13 cellular contexts compared by ENCODE assay signal in the genomic region with DNA sequence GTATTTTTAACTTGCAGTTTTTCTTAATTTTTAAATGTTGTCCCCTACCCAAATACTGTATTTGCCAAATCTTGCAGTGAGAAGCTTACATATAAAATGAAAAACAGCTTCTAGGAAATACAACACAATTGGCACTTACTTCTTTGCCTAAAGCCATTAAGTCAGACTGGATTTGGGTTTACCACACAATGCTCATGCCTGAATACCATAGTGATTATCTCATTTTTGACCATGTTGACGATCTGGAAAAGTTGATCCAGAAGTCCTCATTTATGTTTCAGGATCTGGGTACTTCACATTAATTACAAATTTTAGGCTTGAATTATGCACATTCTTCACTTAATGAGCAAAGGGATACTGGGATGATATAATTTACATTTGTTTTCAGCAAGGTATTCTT. TPM values are rescaled to one million over a fixed set of nuclear protein-coding genes. Genes with fewer than 3 reads are reported as not detected.
DNase-seq lines count a peak whose midpoint lies in the region; FAIRE-seq and TF ChIP-seq lines count a peak whose summit lies in the region.
"Had no signal": no experiment of that assay in that cellular context is flagged by ENCODE, and none has a peak within 500 bp of the region (broad histone marks: within the 10 kb centered on the region; RNA-seq: fewer than 3 reads in every experiment).

No MANE protein-coding gene starts in this region.

- H3K4me1 ChIP-seq in adipocyte (ENCODE audit: control insufficient read depth, insufficient read depth, low read length) (peaks cover 33% of the 10 kb centered on the region), keratinocyte (ENCODE audit: control insufficient read depth, extremely low read depth, insufficient read depth, low read length) (peaks cover 22% of the 10 kb centered on the region), esophagus squamous epithelium (peaks cover 9 to 30% (median 13%) of the 10 kb centered on the region in 3 donors)

- peak overlapping the region; percentile 86 for H3K4me2 ChIP-seq in keratinocyte (ENCODE audit: control insufficient read depth, extremely low read depth, insufficient read depth, low read depth, low read length)

- H3K36me3 ChIP-seq in adipocyte (ENCODE audit: control insufficient read depth, insufficient read depth, low read length, severe bottlenecking) (peaks cover 55% of the 10 kb centered on the region), keratinocyte (ENCODE audit: control insufficient read depth in 2 of 2, extremely low read depth in 1 of 2, insufficient read depth in 2 of 2, low read length in 2 of 2) (peaks cover 14 to 20% of the 10 kb centered on the region in 2 experiments), esophagus squamous epithelium (peaks cover 7 to 55% (median 18%) of the 10 kb centered on the region in 3 donors)

- H3K27ac ChIP-seq in keratinocyte (ENCODE audit: control insufficient read depth, insufficient read depth, low read length) (peak overlapping the region; percentile 96), esophagus squamous epithelium (no peak overlapping the region)
- H3K27ac ChIP-seq: dorsolateral prefrontal cortex had no signal

- WGBS in esophagus squamous epithelium, 2 donors, result 38 to 44% methylated on average over 1 of the region's 1 CpG

- H2AFZ ChIP-seq in keratinocyte (ENCODE audit: control insufficient read depth, low read length), result no peak overlapping the region

- intact Hi-C loops in esophagus squamous epithelium (cut with DNase I), result no loop called here

- TF ChIP-seq CTCF in AG09309 (IDR thresholded peaks at IDR 0.05; ENCODE audit: control insufficient read depth, insufficient read depth, low read depth, low read length, missing control alignments) (no peak), keratinocyte (optimal IDR thresholded peaks at IDR 0.05 in 1 of 3, IDR thresholded peaks at IDR 0.05 in 1 of 3, conservative IDR thresholded peaks at IDR 0.05 in 1 of 3; ENCODE audit: extremely low read depth in 1 of 3, insufficient read depth in 2 of 3, low read length in 3 of 3) (no peak), esophagus squamous epithelium (IDR thresholded peaks at IDR 0.05) (no peak)

- H3K27me3 ChIP-seq in adipocyte (replicated peaks; ENCODE audit: control insufficient read depth, insufficient read depth, low read length) (no peaks in the 10 kb centered on the region), keratinocyte (ENCODE audit: control insufficient read depth, extremely low read depth, insufficient read depth, low read length) (no peaks in the 10 kb centered on the region), esophagus squamous epithelium (no peaks in the 10 kb centered on the region)
- H3K27me3 ChIP-seq: dorsolateral prefrontal cortex had no signal

- H3K79me2 ChIP-seq in keratinocyte (ENCODE audit: control insufficient read depth, insufficient read depth, low read length), result peaks cover 9% of the 10 kb centered on the region

- dilution Hi-C loops in keratinocyte (cut with MboI; ENCODE audit: extremely low pct_ligation_motif_present, low sequenced_read_pairs), result no loop called here

- DNase-seq in AG09309 (ENCODE audit: low read depth), result peak; percentile 25
- DNase-seq in GM04503 (ENCODE audit: low read depth), result peak; percentile 18
- DNase-seq in adipocyte (ENCODE audit: low read depth), result peak; percentile 43
- no peak for DNase-seq in keratinocyte (ENCODE audit: low read depth, low spot score)
- no peak for DNase-seq in esophagus squamous epithelium (lab: John Stamatoyannopoulos, UW)
- DNase-seq in NCI-H526 (lab: John Stamatoyannopoulos, UW), result no peak
- no peak for DNase-seq in foreskin melanocyte
- no peak for DNase-seq in NK-92 (lab: John Stamatoyannopoulos, UW; ENCODE audit: unreplicated experiment)
- DNase-seq: activated naive CD4-positive, alpha-beta T cell treated with anti-CD3 and anti-CD28 coated beads, Interleukin-2, amount 50 U/mL, for 16 hours; Caco-2; dorsolateral prefrontal cortex; KBM-7 had no signal

- H3K9ac ChIP-seq in adipocyte (ENCODE audit: low read length) (no peak overlapping the region), keratinocyte (ENCODE audit: control insufficient read depth, extremely low read depth, insufficient read depth, low read length) (no peak overlapping the region)

- H3K4me3 ChIP-seq in AG09309 (ENCODE audit: control insufficient read depth, low read depth, low read length) (no peak overlapping the region), adipocyte (ENCODE audit: low read length) (peak overlapping the region; percentile 97), keratinocyte (ENCODE audit: control insufficient read depth in 2 of 3, extremely low read depth in 1 of 3, insufficient read depth in 2 of 3, low read depth in 1 of 3, low read length in 3 of 3) (no peak overlapping the region), esophagus squamous epithelium (no peak overlapping the region)

- FAIRE-seq in keratinocyte (lab: Jason Lieb, UNC), result no peak
- FAIRE-seq: RCC 7860 had no signal

- H3K9me3 ChIP-seq in adipocyte (ENCODE audit: control insufficient read depth, low read length) (no peaks in the 10 kb centered on the region), keratinocyte (ENCODE audit: control insufficient read depth, low read depth, low read length) (no peaks in the 10 kb centered on the region), esophagus squamous epithelium (no peaks in the 10 kb centered on the region)
- H3K9me3 ChIP-seq: Caco-2 had no signal

- H3K9me1 ChIP-seq in keratinocyte (ENCODE audit: control insufficient read depth, extremely low read depth, insufficient read depth, low read length), result no peaks in the 10 kb centered on the region

- H4K20me1 ChIP-seq in keratinocyte (ENCODE audit: control insufficient read depth, extremely low read depth, insufficient read depth, low read length), result no peaks in the 10 kb centered on the region

- TF ChIP-seq POLR2A in esophagus squamous epithelium (IDR thresholded peaks at IDR 0.05), result no peak

RNA-seq across cellular contexts. Expression of gene RNF6, which starts 2.4 kb away (rescaled TPM):
- polyA plus RNA-seq in keratinocyte, result 39.9 to 48.7 TPM (median 42.4 TPM) in 3 replicates
- polyA plus RNA-seq in keratinocyte (2011; ENCODE audit: low read depth), result 99.0 TPM
- polyA plus RNA-seq in keratinocyte (2011; cell fraction: cytosol; rRNA removed), result 30.7 and 55.6 TPM in 2 replicates
- polyA plus RNA-seq in keratinocyte (2011; cell fraction: nucleus; rRNA removed), result 33.5 and 46.8 TPM in 2 replicates
- 43.3 and 53.3 TPM in 2 replicates for polyA plus RNA-seq in keratinocyte (2012; ENCODE audit: low replicate concordance)
- polyA minus RNA-seq in keratinocyte, result 21.4 to 54.7 TPM (median 42.8 TPM) in 3 replicates
- 39.9 TPM for polyA minus RNA-seq in keratinocyte (2011; cell fraction: cytosol; rRNA and poly(A)+ RNA removed)
- polyA minus RNA-seq in keratinocyte (2011; cell fraction: nucleus; rRNA and poly(A)+ RNA removed), result 22.8 and 47.7 TPM in 2 replicates
- 10 to 100 TPM; 23.4 to 41.4 (median 29.6) TPM for total RNA-seq in esophagus squamous epithelium

RNA-seq across cellular contexts. Expression of gene CDK8, which starts 34.2 kb away (rescaled TPM):
- polyA plus RNA-seq in keratinocyte, result 22.2 to 27.5 TPM (median 23.4 TPM) in 3 replicates
- 35.8 TPM for polyA plus RNA-seq in keratinocyte (2011; ENCODE audit: low read depth)
- 18.6 and 29.2 TPM in 2 replicates for polyA plus RNA-seq in keratinocyte (2011; cell fraction: cytosol; rRNA removed)
- polyA plus RNA-seq in keratinocyte (2011; cell fraction: nucleus; rRNA removed), result 24.9 and 27.3 TPM in 2 replicates
- 12.7 and 15.8 TPM in 2 replicates for polyA plus RNA-seq in keratinocyte (2012; ENCODE audit: low replicate concordance)
- 20.0 to 35.8 TPM (median 35.1 TPM) in 3 replicates for polyA minus RNA-seq in keratinocyte
- 11.1 TPM for polyA minus RNA-seq in keratinocyte (2011; cell fraction: cytosol; rRNA and poly(A)+ RNA removed)
- polyA minus RNA-seq in keratinocyte (2011; cell fraction: nucleus; rRNA and poly(A)+ RNA removed), result 9.7 and 19.5 TPM in 2 replicates
- total RNA-seq in esophagus squamous epithelium, result 10 to 100 TPM in 3 of 4 donors, 1 to 10 TPM in 1; 8.0 to 16.8 (median 12.7) TPM

Comparison
In these comparisons a context has a peak if more than half of its experiments do, and no peak if none do; other contexts are left out.
1. DNase-seq: peak in AG09309 (single experiment), GM04503 (single experiment) and adipocyte (single experiment); none in keratinocyte (single experiment), esophagus squamous epithelium (single experiment), NCI-H526 (0 of 2), foreskin melanocyte (single experiment) and NK-92 (single experiment).